27 cellular contexts compared by ENCODE assay signal in genomic region chr14:95164506-95164905, GRCh38.
"Had no signal": no experiment of that assay in that cellular context is flagged by ENCODE, and none has a peak within 500 bp of the region (broad histone marks: within the 10 kb centered on the region; RNA-seq: fewer than 3 reads in every experiment).

No MANE protein-coding gene starts in this region.

- H3K36me3 ChIP-seq: SJCRH30 had no signal

- DNase-seq: activated CD4-positive, alpha-beta T cell treated with anti-CD3 and anti-CD28 coated beads for 4 hours; activated CD4-positive, alpha-beta T cell treated with anti-CD3 and anti-CD28 coated beads, Interleukin-2, amount 50 U/mL, for 48 hours; activated CD8-positive, alpha-beta memory T cell treated with anti-CD3 and anti-CD28 coated beads for 24 hours; activated gamma-delta T cell; activated naive CD4-positive, alpha-beta T cell treated with anti-CD3 and anti-CD28 coated beads for 36 hours; activated T-cell treated with anti-CD3 and anti-CD28 coated beads, Interleukin-2, amount 50 U/mL, for 4 hours; amygdala; Kasumi-1; NCI-H1092; NCI-H1417 treated with DMSO at 0.1 percent for 48 hours; NCI-H1694; NCI-H2029; NCI-H2107; NCI-H2171 treated with DMSO at 0.1 percent for 48 hours; NCI-H226; NCI-H526; NCI-H82; Right ventricle myocardium superior; SJCRH30; SK-N-SH; T-helper 1 cell had no signal

- H3K27ac ChIP-seq: RWPE1, SJCRH30 had no signal

- H3K4me3 Mint-ChIP-seq: activated naive CD4-positive, alpha-beta T cell treated with anti-CD3 and anti-CD28 coated beads for 36 hours; activated naive CD8-positive, alpha-beta T cell; activated T-cell treated with anti-CD3 and anti-CD28 coated beads, Interleukin-2, amount 50 U/mL, for 4 hours; brain had no signal

- H3K27me3 ChIP-seq: SJCRH30 had no signal

- H3K4me2 ChIP-seq: SK-N-SH had no signal

- H3K9me3 ChIP-seq: SJCRH30, SK-N-SH had no signal

- H3K27ac Mint-ChIP-seq: activated naive CD4-positive, alpha-beta T cell treated with anti-CD3 and anti-CD28 coated beads for 36 hours; activated naive CD8-positive, alpha-beta T cell; brain had no signal

- H3K27me3 Mint-ChIP-seq: activated naive CD8-positive, alpha-beta T cell had no signal

- H3K4me3 ChIP-seq: K562, SJCRH30 had no signal

- H3K4me1 ChIP-seq: SJCRH30 had no signal

- H3K9ac ChIP-seq: SK-N-SH had no signal

- ATAC-seq: activated CD4-positive, CD25-positive, alpha-beta regulatory T cell treated with anti-CD3 and anti-CD28 coated beads, Interleukin-2, amount 50 U/mL, for 24 hours; activated T-cell treated with anti-CD3 and anti-CD28 coated beads, Interleukin-2, amount 50 U/mL, for 4 hours; K562; Panc1 had no signal
